In genomic region chr2:5231287-5231686, GRCh38 we compare ENCODE assay signal across 9 cellular contexts.
"Had no signal": no experiment of that assay in that cellular context is flagged by ENCODE, and none has a peak within 500 bp of the region (broad histone marks: within the 10 kb centered on the region; RNA-seq: fewer than 3 reads in every experiment).

No MANE protein-coding gene starts in this region.

- DNase-seq: GM23248, GOT3, H7, H9, HCEC 1CT, HFFc6 had no signal

- H3K4me3 ChIP-seq: GM23248, GM23338, HAP-1 had no signal

- H3K36me3 ChIP-seq: HAP-1 had no signal

- H3K9me3 ChIP-seq: HAP-1 had no signal

- H2AFZ ChIP-seq: GM23248, GM23338 had no signal

- H3K9ac ChIP-seq: GM23248 had no signal

- H3K4me1 ChIP-seq: HAP-1 had no signal

- H3K27ac ChIP-seq: GM23248 had no signal

- ATAC-seq: GM23338, HCT116 had no signal

- H3K4me2 ChIP-seq: GM23338 had no signal
